Comparison of ENCODE assay signal across 8 cellular contexts in the genomic region with DNA sequence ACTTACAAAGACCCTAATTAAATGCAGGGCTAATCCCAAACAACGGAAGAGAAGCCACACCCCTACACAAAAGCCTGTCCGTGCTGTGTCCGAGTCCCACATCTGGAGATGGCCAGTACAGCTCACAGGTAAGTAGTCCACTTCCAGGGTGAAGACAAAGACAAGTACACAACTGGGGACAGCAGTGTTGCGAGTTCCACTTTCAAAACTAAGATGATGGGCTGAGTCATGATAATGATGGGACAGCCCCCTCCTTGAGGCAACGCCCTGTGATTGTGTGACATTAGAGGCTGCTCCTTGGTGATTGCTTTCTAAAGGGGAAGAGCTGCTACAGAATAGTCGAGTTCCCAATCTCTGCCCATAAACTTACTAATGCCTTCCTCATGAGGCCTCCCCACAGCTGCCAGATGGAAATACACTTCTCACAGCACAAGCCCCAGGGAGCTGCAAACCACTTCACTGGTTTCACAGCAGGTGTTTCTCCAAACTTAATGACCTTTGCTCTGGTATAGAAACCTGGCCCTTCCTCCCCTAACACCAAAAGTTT. TPM values are rescaled to one million over a fixed set of nuclear protein-coding genes. Genes with fewer than 3 reads are reported as not detected.
DNase-seq lines count a peak whose midpoint lies in the region; ATAC-seq and TF ChIP-seq lines count a peak whose summit lies in the region.

No MANE protein-coding gene starts in this region.

- H3K27ac Mint-ChIP-seq in T-helper 17 cell: peak overlapping the region; percentile 95
- H3K27ac Mint-ChIP-seq in naive thymus-derived CD8-positive, alpha-beta T cell: peak overlapping the region in 6 of 10 donors; percentile 1 to 77 (median 60)
- H3K27ac Mint-ChIP-seq in CD8-positive, alpha-beta memory T cell: peak overlapping the region in 1 of 8 donors; percentile 52

- H3K27me3 ChIP-seq in CD8-positive, alpha-beta memory T cell (ENCODE audit: insufficient read depth, low read length, poor library complexity, severe bottlenecking): no peaks in the 10 kb centered on the region

- no peak overlapping the region for H3K4me3 ChIP-seq in CD8-positive, alpha-beta memory T cell (ENCODE audit: low read length)

- ATAC-seq in HG02943 (IDR thresholded peaks at IDR 0.05; ENCODE audit: low read depth, unreplicated experiment) (peak; percentile 87), T-helper 17 cell (peak; percentile 79)
- peak; percentile 49 to 50 for ATAC-seq in naive thymus-derived CD8-positive, alpha-beta T cell

- H3K4me1 Mint-ChIP-seq in T-helper 17 cell: peaks cover 38% of the 10 kb centered on the region
- H3K4me1 Mint-ChIP-seq in naive thymus-derived CD8-positive, alpha-beta T cell: peaks cover 6 to 34% (median 16%) of the 10 kb centered on the region in 4 donors
- peaks cover 0 to 13% (median 0%) of the 10 kb centered on the region in 3 donors for H3K4me1 Mint-ChIP-seq in CD8-positive, alpha-beta memory T cell

- peaks cover 18% of the 10 kb centered on the region for H3K36me3 ChIP-seq in CD8-positive, alpha-beta memory T cell (ENCODE audit: insufficient read depth, low read length)

- H3K9me3 Mint-ChIP-seq in naive thymus-derived CD8-positive, alpha-beta T cell: no peaks in the 10 kb centered on the region
- no peaks in the 10 kb centered on the region for H3K9me3 Mint-ChIP-seq in CD8-positive, alpha-beta memory T cell

- peak; percentile 30 for DNase-seq in activated T-cell treated with anti-CD3 and anti-CD28 coated beads for 24 hours (ENCODE audit: low read depth)
- no peak for DNase-seq in activated T-cell treated with anti-CD3 and anti-CD28 coated beads for 4 hours
- DNase-seq in T-helper 17 cell: no peak
- DNase-seq in naive thymus-derived CD8-positive, alpha-beta T cell: no peak
- DNase-seq in NCI-H146 (lab: John Stamatoyannopoulos, UW): no peak
- no peak for DNase-seq in HEK293T (ENCODE audit: extremely low spot score)
- DNase-seq in CD8-positive, alpha-beta memory T cell: no peak

- CTCF ChIA-PET in HEK293T (lab: Yijun Ruan, JAX): no interaction called here
- CTCF ChIA-PET in CD8-positive, alpha-beta memory T cell (lab: Charles Lee): interaction anchor here (1.1 kb wide), 2 partner anchors 9 to 93 kb away, joined by 3 read pairs; no protein-coding TSS in a partner anchor

- POLR2A ChIA-PET in naive thymus-derived CD8-positive, alpha-beta T cell (lab: Charles Lee): no interaction called here
- POLR2A ChIA-PET in HEK293T (lab: Yijun Ruan, JAX): interaction anchor here (0.9 kb wide), 1 partner anchor 245 kb away, joined by 3 read pairs; a partner anchor contains a TSS
- POLR2A ChIA-PET in CD8-positive, alpha-beta memory T cell (lab: Charles Lee): no interaction called here

- H3K9me3 ChIP-seq in T-helper 17 cell (ENCODE audit: control insufficient read depth, low read length, poor library complexity, severe bottlenecking): no peaks in the 10 kb centered on the region
- H3K9me3 ChIP-seq in CD8-positive, alpha-beta memory T cell (ENCODE audit: low read length): no peaks in the 10 kb centered on the region

- H3K36me3 Mint-ChIP-seq in T-helper 17 cell (ENCODE audit: low read depth): peaks cover 3% of the 10 kb centered on the region
- peaks cover 0 to 84% (median 20%) of the 10 kb centered on the region in 3 donors for H3K36me3 Mint-ChIP-seq in naive thymus-derived CD8-positive, alpha-beta T cell
- H3K36me3 Mint-ChIP-seq in CD8-positive, alpha-beta memory T cell: peaks cover 0 to 87% (median 14%) of the 10 kb centered on the region in 3 donors

- no peak overlapping the region for H3K27ac ChIP-seq in CD8-positive, alpha-beta memory T cell (ENCODE audit: low read depth, low read length)

- H3K27me3 Mint-ChIP-seq in T-helper 17 cell: no peaks in the 10 kb centered on the region
- H3K27me3 Mint-ChIP-seq in naive thymus-derived CD8-positive, alpha-beta T cell: no peaks in the 10 kb centered on the region
- H3K27me3 Mint-ChIP-seq in CD8-positive, alpha-beta memory T cell: no peaks in the 10 kb centered on the region

- peaks cover 32% of the 10 kb centered on the region for H3K4me1 ChIP-seq in CD8-positive, alpha-beta memory T cell (ENCODE audit: insufficient read depth, low read length)

- H3K4me3 Mint-ChIP-seq in T-helper 17 cell: peak overlapping the region; percentile 72
- peak overlapping the region in 5 of 10 donors; percentile 12 to 42 (median 14) for H3K4me3 Mint-ChIP-seq in naive thymus-derived CD8-positive, alpha-beta T cell
- no peak overlapping the region for H3K4me3 Mint-ChIP-seq in CD8-positive, alpha-beta memory T cell

TF ChIP-seq in HEK293T, 16 proteins besides CTCF, POLR2A, EP300 and RAD21:
- TF ChIP-seq FOXK2 (IDR thresholded peaks at IDR 0.05): no peak
- no peak for TF ChIP-seq LEF1 (IDR thresholded peaks at IDR 0.05; ENCODE audit: borderline replicate concordance)
- no peak for TF ChIP-seq FOXM1 (IDR thresholded peaks at IDR 0.05; ENCODE audit: borderline replicate concordance)
- TF ChIP-seq HDGF (IDR thresholded peaks at IDR 0.05; ENCODE audit: borderline replicate concordance): no peak
- no peak for TF ChIP-seq L3MBTL2 (conservative IDR thresholded peaks at IDR 0.05)

RNA-seq across cellular contexts. Expression of a gene that starts 27.6 kb away (rescaled TPM):
- total RNA-seq in T-helper 17 cell: 10 to 100 TPM; 11.9 to 12.2 TPM
- total RNA-seq in naive thymus-derived CD8-positive, alpha-beta T cell: 10 to 100 TPM; 24.1 to 28.1 TPM
- polyA plus RNA-seq in naive thymus-derived CD8-positive, alpha-beta T cell: 10 to 100 TPM; 16.4 to 26.3 (median 22.4) TPM
- 10 to 100 TPM; 52.7 to 58.5 TPM for total RNA-seq in CD8-positive, alpha-beta memory T cell
- 31.3 TPM for polyA plus RNA-seq in CD8-positive, alpha-beta memory T cell

RNA-seq across cellular contexts. Expression of a gene that starts 56.8 kb away (rescaled TPM):
- 10 to 100 TPM; 36.1 to 49.8 TPM for total RNA-seq in T-helper 17 cell
- total RNA-seq in naive thymus-derived CD8-positive, alpha-beta T cell: 10 to 100 TPM; 35.2 to 35.5 TPM
- polyA plus RNA-seq in naive thymus-derived CD8-positive, alpha-beta T cell: 10 to 100 TPM; 13.4 to 29.7 (median 18.1) TPM
- 10 to 100 TPM; 18.3 to 21.0 TPM for total RNA-seq in CD8-positive, alpha-beta memory T cell
- 17.0 TPM for polyA plus RNA-seq in CD8-positive, alpha-beta memory T cell

RNA-seq across cellular contexts. Expression of a gene that starts 58.3 kb away (rescaled TPM):
- 10 to 100 TPM; 27.3 to 35.0 TPM for total RNA-seq in T-helper 17 cell
- total RNA-seq in naive thymus-derived CD8-positive, alpha-beta T cell: 10 to 100 TPM; 11.0 to 11.8 TPM
- 10 to 100 TPM in 2 of 3 donors, 1 to 10 TPM in 1; 5.5 to 12.2 (median 10.4) TPM for polyA plus RNA-seq in naive thymus-derived CD8-positive, alpha-beta T cell
- total RNA-seq in CD8-positive, alpha-beta memory T cell: 10 to 100 TPM; 27.2 to 27.3 TPM
- polyA plus RNA-seq in CD8-positive, alpha-beta memory T cell: 27.3 TPM
